1 cellular context compared by ENCODE assay signal in genomic region chr11:3057069-3057963, GRCh38.
TF ChIP-seq lines count a peak whose summit lies in the region.

Gene CARS1, minus strand, starts transcription at chr11:3057423. Its CDS starts 56 bp downstream, at chr11:3057367.

TF ChIP-seq in HepG2, 621 proteins besides CTCF, POLR2A, EP300 and RAD21 (continued from another document and continues in another):
- no peak for TF ChIP-seq IRF1 (CRISPR knock-in tag; IDR thresholded peaks at IDR 0.05; ENCODE audit: low read depth)
- peak; percentile 75; the same call in 1 of the 2 replicates for TF ChIP-seq ETV6 (CRISPR knock-in tag; conservative IDR thresholded peaks at IDR 0.05)
- TF ChIP-seq ZNF143 (CRISPR knock-in tag; IDR thresholded peaks at IDR 0.05) = peak; percentile 99
- no peak; the same call in 1 of the 2 replicates for TF ChIP-seq ATF6 (CRISPR knock-in tag; conservative IDR thresholded peaks at IDR 0.05)
- TF ChIP-seq FOXA3 (CRISPR knock-in tag; IDR thresholded peaks at IDR 0.05) = peak; percentile 19; the same call in 1 of the 2 replicates
- 0 out of 2 replicates have a peak, but pooled peaks have one; percentile 50 for TF ChIP-seq ZMAT3 (CRISPR knock-in tag; conservative IDR thresholded peaks at IDR 0.05)
- no peak for TF ChIP-seq FOXA1 (IDR thresholded peaks at IDR 0.05)
- no peak; the same call in 1 of the 2 replicates for TF ChIP-seq FOXA1 (CRISPR knock-in tag; IDR thresholded peaks at IDR 0.05)
- TF ChIP-seq SPEN (CRISPR knock-in tag; IDR thresholded peaks at IDR 0.05; ENCODE audit: low read depth) = peak; percentile 70; the same call in 1 of the 2 replicates
- peak; percentile 67; the same call in 1 of the 2 replicates for TF ChIP-seq RNF219 (CRISPR knock-in tag; IDR thresholded peaks at IDR 0.05)
- peak; percentile 84 for TF ChIP-seq ERF (CRISPR knock-in tag; IDR thresholded peaks at IDR 0.05)
- no peak for TF ChIP-seq CCAR2 (optimal IDR thresholded peaks at IDR 0.05; ENCODE audit: low read depth, low read length)
- 0 out of 2 replicates have a peak, but pooled peaks have one; percentile 44 for TF ChIP-seq RFXANK (CRISPR knock-in tag; IDR thresholded peaks at IDR 0.05)
- no peak for TF ChIP-seq ZNF576 (CRISPR knock-in tag; IDR thresholded peaks at IDR 0.05)
- TF ChIP-seq RFX5 (IDR thresholded peaks at IDR 0.05; ENCODE audit: low read depth, low read length) = no peak
- TF ChIP-seq ZBTB3 (CRISPR knock-in tag; IDR thresholded peaks at IDR 0.05; ENCODE audit: borderline replicate concordance, low read depth) = no peak
- TF ChIP-seq ZBTB25 (CRISPR knock-in tag; IDR thresholded peaks at IDR 0.05) = peak; percentile 50; the same call in 1 of the 2 replicates
- TF ChIP-seq NR2F6 (IDR thresholded peaks at IDR 0.05) = no peak
- peak; percentile 40 for TF ChIP-seq NR2F6 (CRISPR knock-in tag; IDR thresholded peaks at IDR 0.05)
- TF ChIP-seq SALL2 (CRISPR knock-in tag; IDR thresholded peaks at IDR 0.05) = peak; percentile 91
- peak; percentile 92 for TF ChIP-seq RBFOX2 (IDR thresholded peaks at IDR 0.05; ENCODE audit: low read depth, low read length)
- TF ChIP-seq RFX1 (IDR thresholded peaks at IDR 0.05) = peak; percentile 95
- TF ChIP-seq TBL1XR1 (IDR thresholded peaks at IDR 0.05; ENCODE audit: borderline replicate concordance, low read length, partially characterized antibody) = no peak
- TF ChIP-seq ELF4 (CRISPR knock-in tag; IDR thresholded peaks at IDR 0.05; ENCODE audit: borderline replicate concordance) = peak; percentile 55; the same call in 1 of the 2 replicates
- TF ChIP-seq KLF11 (CRISPR knock-in tag; IDR thresholded peaks at IDR 0.05) = 0 out of 2 replicates have a peak, but pooled peaks have one; percentile 31
- TF ChIP-seq ZNF780A (CRISPR knock-in tag; IDR thresholded peaks at IDR 0.05) = 0 out of 2 replicates have a peak, but pooled peaks have one; percentile 40
- TF ChIP-seq LCORL (IDR thresholded peaks at IDR 0.05) = no peak
- peak; percentile 79; the same call in 1 of the 2 replicates for TF ChIP-seq LCORL (CRISPR knock-in tag; IDR thresholded peaks at IDR 0.05)
- TF ChIP-seq ZNF276 (CRISPR knock-in tag; IDR thresholded peaks at IDR 0.05; ENCODE audit: low read depth) = 0 out of 2 replicates have a peak, but pooled peaks have one; percentile 29
- peak; percentile 99 for TF ChIP-seq ARID4A (CRISPR knock-in tag; IDR thresholded peaks at IDR 0.05; ENCODE audit: borderline replicate concordance)
- TF ChIP-seq POLR2AphosphoS5 (IDR thresholded peaks at IDR 0.05; ENCODE audit: low read depth, low read length) = peak; percentile 76
- peak; percentile 61 for TF ChIP-seq HOXA5 (CRISPR knock-in tag; IDR thresholded peaks at IDR 0.05)
- TF ChIP-seq ZNF367 (CRISPR knock-in tag; IDR thresholded peaks at IDR 0.05; ENCODE audit: borderline replicate concordance) = no peak
- TF ChIP-seq RBAK (CRISPR knock-in tag; IDR thresholded peaks at IDR 0.05) = 0 out of 2 replicates have a peak, but pooled peaks have one; percentile 36
- peak; percentile 77 for TF ChIP-seq ZFP91 (CRISPR knock-in tag; IDR thresholded peaks at IDR 0.05; ENCODE audit: borderline replicate concordance)
- peak; percentile 73; the same call in 1 of the 2 replicates for TF ChIP-seq MXD1 (CRISPR knock-in tag; IDR thresholded peaks at IDR 0.05)
- 0 out of 2 replicates have a peak, but pooled peaks have one; percentile 58 for TF ChIP-seq MTERF4 (CRISPR knock-in tag; IDR thresholded peaks at IDR 0.05)
- 0 out of 2 replicates have a peak, but pooled peaks have one; percentile 61 for TF ChIP-seq BORCS8-MEF2B (CRISPR knock-in tag; IDR thresholded peaks at IDR 0.05)
- peak; percentile 47; the same call in 1 of the 2 replicates for TF ChIP-seq ZNF543 (CRISPR knock-in tag; IDR thresholded peaks at IDR 0.05)
